29 cellular contexts compared by ENCODE assay signal in the genomic region with DNA sequence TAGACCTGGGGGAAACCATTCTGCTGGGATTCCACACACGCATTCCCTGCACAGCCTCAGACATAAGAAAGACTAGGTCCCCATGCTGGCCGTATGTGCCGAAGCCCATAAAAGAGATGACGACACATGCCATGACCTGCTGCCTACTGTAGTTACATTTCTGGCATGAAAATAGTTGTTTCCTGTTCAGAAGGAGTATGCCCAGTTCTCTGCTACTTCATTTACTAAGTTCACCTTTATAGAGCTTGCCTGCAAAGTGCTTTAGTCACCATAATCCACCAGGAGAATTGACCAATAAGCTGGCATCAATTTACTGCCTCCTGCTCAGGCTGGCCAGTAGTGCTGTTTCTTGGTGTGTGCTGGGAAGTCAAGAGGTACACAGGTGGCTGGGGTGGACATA.
"Had no signal": no experiment of that assay in that cellular context is flagged by ENCODE, and none has a peak within 500 bp of the region (broad histone marks: within the 10 kb centered on the region; RNA-seq: fewer than 3 reads in every experiment).

No MANE protein-coding gene starts in this region.

- H3K36me3 ChIP-seq: ascending aorta, cardiac muscle cell, Peyer's patch, SJSA1 had no signal

- ATAC-seq: activated CD8-positive, alpha-beta T cell treated with anti-CD3 and anti-CD28 coated beads, Interleukin-2, amount 10 ng/mL, durations not matched to agents 7 days and 5 days; activated naive CD4-positive, alpha-beta T cell treated with anti-CD3 and anti-CD28 coated beads, Interleukin-2, amount 50 U/mL, for 72 hours; activated naive CD8-positive, alpha-beta T cell treated with anti-CD3 and anti-CD28 coated beads, Interleukin-2, amount 50 U/mL, for 24 hours; activated T-cell treated with anti-CD3 and anti-CD28 coated beads, Interleukin-2, amount 50 U/mL, for 4 hours; SK-N-SH treated with all-trans-retinoic acid at 6 μM for 48 hours; WTC11 had no signal

- DNase-seq: activated CD4-positive, alpha-beta T cell treated with anti-CD3 and anti-CD28 coated beads for 48 hours; activated CD4-positive, alpha-beta T cell treated with anti-CD3 and anti-CD28 coated beads, Interleukin-2, amount 50 U/mL, for 4 hours; activated CD4-positive, CD25-positive, alpha-beta regulatory T cell treated with anti-CD3 and anti-CD28 coated beads, Interleukin-2, amount 50 U/mL, for 72 hours; activated CD8-positive, alpha-beta T cell treated with anti-CD3 and anti-CD28 coated beads, Interleukin-2, amount 10 ng/mL, durations not matched to agents 7 days and 5 days; activated effector memory CD4-positive, alpha-beta T cell treated with anti-CD3 and anti-CD28 coated beads, Interleukin-2, amount 50 U/mL, for 16 hours; activated naive CD4-positive, alpha-beta T cell treated with Interleukin-2 at 50 U/mL for 16 hours; activated naive CD8-positive, alpha-beta T cell treated with anti-CD3 and anti-CD28 coated beads, Interleukin-2, amount 50 U/mL, for 24 hours; activated T-cell treated with anti-CD3 and anti-CD28 coated beads, Interleukin-2, amount 50 U/mL, for 4 hours; amniotic stem cell; body of pancreas; NCI-H1092 treated with DMSO at 0.1 percent for 48 hours; NCI-H1436; NCI-H1694 treated with DMSO at 0.1 percent for 48 hours; NCI-H2029 treated with DMSO at 0.1 percent for 48 hours; NCI-H345; NCI-H510A; NCI-H69; NK-92 treated with Interleukin-12 subunit alpha and Interleukin-12 subunit beta, amount 100 ng/mL, for 24 hours; OCI-M1; Peyer's patch; SHP77 had no signal

- H3K4me3 ChIP-seq: ascending aorta, body of pancreas, cardiac muscle cell, Peyer's patch, SJSA1 had no signal

- H3K27ac ChIP-seq: ascending aorta, cardiac muscle cell, KMS-11, Peyer's patch, RWPE1, SJSA1 had no signal

- H3K27me3 ChIP-seq: ascending aorta, body of pancreas, cardiac muscle cell, Peyer's patch, SJSA1 had no signal

- H3K9me3 ChIP-seq: ascending aorta, body of pancreas, Peyer's patch, SJSA1 had no signal

- H3K4me1 ChIP-seq: ascending aorta, Peyer's patch had no signal
